In genomic region chr11:6992026-6992425, GRCh38 we compare ENCODE assay signal across 20 cellular contexts. TPM values are rescaled to one million over a fixed set of nuclear protein-coding genes. Genes with fewer than 3 reads are reported as not detected.
DNase-seq lines count a peak whose midpoint lies in the region; ATAC-seq and TF ChIP-seq lines count a peak whose summit lies in the region.
"Had no signal": no experiment of that assay in that cellular context is flagged by ENCODE, and none has a peak within 500 bp of the region (broad histone marks: within the 10 kb centered on the region; RNA-seq: fewer than 3 reads in every experiment).

No MANE protein-coding gene starts in this region.

- H3K9me3 Mint-ChIP-seq in endothelial cell (ENCODE audit: unreplicated experiment) = no peaks in the 10 kb centered on the region
- H3K9me3 Mint-ChIP-seq: activated naive CD4-positive, alpha-beta T cell treated with anti-CD3 and anti-CD28 coated beads, Interleukin-2, amount 50 U/mL, for 24 hours had no signal

- H3K36me3 ChIP-seq in hepatocyte (replicated peaks; ENCODE audit: insufficient read depth, low read depth) (no peaks in the 10 kb centered on the region), skeletal muscle tissue (ENCODE audit: control insufficient read depth in 3 of 3, insufficient read depth in 3 of 3, low read length in 3 of 3) (no peaks in the 10 kb centered on the region)

- H3K9me3 ChIP-seq in hepatocyte (ENCODE audit: low read depth) = no peaks in the 10 kb centered on the region
- no peaks in the 10 kb centered on the region for H3K9me3 ChIP-seq in skeletal muscle tissue (ENCODE audit: control insufficient read depth in 3 of 3, low read length in 3 of 3)

- H3K4me1 Mint-ChIP-seq in endothelial cell (ENCODE audit: unreplicated experiment) = no peaks in the 10 kb centered on the region
- H3K4me1 Mint-ChIP-seq: activated naive CD4-positive, alpha-beta T cell treated with anti-CD3 and anti-CD28 coated beads, Interleukin-2, amount 50 U/mL, for 24 hours; naive B cell had no signal

- TF ChIP-seq CTCF in cardiac fibroblast (IDR thresholded peaks at IDR 0.05; ENCODE audit: low read depth, low read length) = no peak
- TF ChIP-seq CTCF in hepatocyte (IDR thresholded peaks at IDR 0.05; ENCODE audit: poor library complexity) = no peak
- no peak for TF ChIP-seq CTCF in endothelial cell (IDR thresholded peaks at IDR 0.05; ENCODE audit: unreplicated experiment)

- no peak overlapping the region for H3K27ac Mint-ChIP-seq in endothelial cell (ENCODE audit: unreplicated experiment)
- H3K27ac Mint-ChIP-seq: activated naive CD4-positive, alpha-beta T cell treated with anti-CD3 and anti-CD28 coated beads, Interleukin-2, amount 50 U/mL, for 24 hours had no signal

- H3K27ac ChIP-seq in hepatocyte (peak overlapping the region; percentile 70), skeletal muscle tissue (ENCODE audit: low read depth, low read length) (peak overlapping the region; percentile 50)
- H3K27ac ChIP-seq: RWPE1 had no signal

- no peak overlapping the region for H3K4me3 Mint-ChIP-seq in endothelial cell (ENCODE audit: unreplicated experiment)
- H3K4me3 Mint-ChIP-seq: activated naive CD4-positive, alpha-beta T cell treated with anti-CD3 and anti-CD28 coated beads, Interleukin-2, amount 50 U/mL, for 24 hours; naive B cell had no signal

- ATAC-seq in GM18868 (IDR thresholded peaks at IDR 0.05; ENCODE audit: unreplicated experiment) = no peak
- no peak for ATAC-seq in HG02623 (IDR thresholded peaks at IDR 0.05; ENCODE audit: unreplicated experiment)
- ATAC-seq: stimulated activated naive CD8-positive, alpha-beta T cell treated with anti-CD3 and anti-CD28 coated beads, Interleukin-15, Interleukin-2, amounts not matched to agents 100 U/mL and 50 U/mL, for 24 hours had no signal

- no peaks in the 10 kb centered on the region for H3K27me3 Mint-ChIP-seq in endothelial cell (ENCODE audit: unreplicated experiment)

- no peaks in the 10 kb centered on the region for H3K9me2 ChIP-seq in hepatocyte (replicated peaks; ENCODE audit: insufficient read depth)

- DNase-seq in EL = peak; percentile 12
- DNase-seq in cardiac fibroblast (ENCODE audit: low read depth in 2 of 2) = peak; percentile 26 to 42
- DNase-seq in hepatocyte (ENCODE audit: low spot score) = peak; percentile 4
- DNase-seq in endothelial cell (ENCODE audit: low spot score) = no peak
- DNase-seq in epidermal melanocyte (ENCODE audit: insufficient read length, low spot score) = no peak
- DNase-seq: activated CD4-positive, alpha-beta T cell treated with anti-CD3 and anti-CD28 coated beads, Interleukin-2, amount 50 U/mL, for 1 hour; activated T-cell treated with anti-CD3 and anti-CD28 coated beads for 4 hours; effector memory CD4-positive, alpha-beta T cell; GDM1; naive B cell; NCI-H2029; stimulated activated naive CD8-positive, alpha-beta T cell treated with anti-CD3 and anti-CD28 coated beads, Interleukin-15, Interleukin-2, amounts not matched to agents 100 U/mL and 50 U/mL, for 24 hours had no signal

- H3K36me3 Mint-ChIP-seq in endothelial cell (ENCODE audit: low read depth, unreplicated experiment) = no peaks in the 10 kb centered on the region
- H3K36me3 Mint-ChIP-seq: activated naive CD4-positive, alpha-beta T cell treated with anti-CD3 and anti-CD28 coated beads, Interleukin-2, amount 50 U/mL, for 24 hours; naive B cell had no signal

- H2AFZ ChIP-seq in hepatocyte = peak overlapping the region; percentile 10

- no peak overlapping the region for H3K9ac ChIP-seq in skeletal muscle tissue (ENCODE audit: low read depth in 1 of 3, low read length in 3 of 3)

- H3K27me3 ChIP-seq in hepatocyte (no peaks in the 10 kb centered on the region), skeletal muscle tissue (ENCODE audit: control insufficient read depth in 3 of 3, insufficient read depth in 3 of 3, low read length in 3 of 3) (no peaks in the 10 kb centered on the region)

- H3K4me1 ChIP-seq in hepatocyte (ENCODE audit: insufficient read depth) (peaks cover 14% of the 10 kb centered on the region), skeletal muscle tissue (ENCODE audit: control insufficient read depth in 3 of 3, insufficient read depth in 3 of 3, low read length in 3 of 3) (peaks cover 0 to 8% (median 3%) of the 10 kb centered on the region in 3 donors)

- H3K4me3 ChIP-seq in cardiac fibroblast (replicated peaks in 1 of 2; ENCODE audit: low read depth in 2 of 2, low read length in 2 of 2) = no peak overlapping the region
- H3K4me3 ChIP-seq in hepatocyte = no peak overlapping the region
- H3K4me3 ChIP-seq in skeletal muscle tissue (ENCODE audit: low read length in 3 of 3) = peak overlapping the region in 1 of 3 donors; percentile 4
- H3K4me3 ChIP-seq: lung had no signal

- no peaks in the 10 kb centered on the region for H4K20me1 ChIP-seq in hepatocyte (ENCODE audit: insufficient read depth, poor library complexity, severe bottlenecking)

- H3K4me2 ChIP-seq in hepatocyte = peak overlapping the region; percentile 54

- H3K79me2 ChIP-seq in hepatocyte = no peaks in the 10 kb centered on the region

- 58% methylated on average over 2 of the region's 2 CpGs for WGBS in hepatocyte (ENCODE audit: low lambda C conversion rate, missing lambda C conversion rate)

RNA-seq across cellular contexts. Expression of gene ZNF214, which starts 28.1 kb away (rescaled TPM):
- total RNA-seq in hepatocyte = 3.3 and 5.0 TPM in 2 replicates
- polyA plus RNA-seq in hepatocyte = 1.4 and 3.4 TPM in 2 replicates
- total RNA-seq in skeletal muscle tissue = 2.6 TPM
- 2.4 TPM for total RNA-seq in endothelial cell (ENCODE audit: unreplicated experiment)

RNA-seq across cellular contexts. Expression of gene NLRP14, which starts 28.3 kb away (rescaled TPM):
- total RNA-seq in hepatocyte (0.24 and 0.40 TPM in 2 replicates), skeletal muscle tissue (under 0.01 TPM), endothelial cell (ENCODE audit: unreplicated experiment) (0.13 TPM)
- polyA plus RNA-seq in hepatocyte = not detected in 2 replicates
- total RNA-seq: cardiac septum, posterior vena cava had no signal

Comparison
In these comparisons a context has a peak if more than half of its experiments do, and no peak if none do; other contexts are left out.
1. DNase-seq: peak in EL (single experiment), cardiac fibroblast (2 of 2) and hepatocyte (single experiment); none in endothelial cell (single experiment) and epidermal melanocyte (single experiment).